ENCODE assay signal across 26 cellular contexts in genomic region chr2:181143790-181144300, GRCh38.
DNase-seq lines count a peak whose midpoint lies in the region; ATAC-seq, FAIRE-seq and TF ChIP-seq lines count a peak whose summit lies in the region.
"Had no signal": no experiment of that assay in that cellular context is flagged by ENCODE, and none has a peak within 500 bp of the region (broad histone marks: within the 10 kb centered on the region; RNA-seq: fewer than 3 reads in every experiment).

No MANE protein-coding gene starts in this region.

- no peaks in the 10 kb centered on the region for H3K27me3 Mint-ChIP-seq in activated CD4-positive, alpha-beta T cell treated with anti-CD3 and anti-CD28 coated beads for 36 hours
- H3K27me3 Mint-ChIP-seq in activated T-helper 17 cell treated with anti-CD3 and anti-CD28 coated beads, Interleukin-2, amount 50 U/mL, for 72 hours = no peaks in the 10 kb centered on the region
- H3K27me3 Mint-ChIP-seq in immature natural killer cell (ENCODE audit: low read depth in 3 of 3) = peaks cover 4 to 22% (median 9%) of the 10 kb centered on the region in 3 donors
- H3K27me3 Mint-ChIP-seq: B cell had no signal

- 76 to 86% methylated on average over 2 of the region's 2 CpGs for WGBS in transverse colon (ENCODE audit: low coverage in 1 of 2), 2 donors

- H3K36me3 Mint-ChIP-seq in activated CD4-positive, alpha-beta T cell treated with anti-CD3 and anti-CD28 coated beads for 36 hours (ENCODE audit: low read depth) = peaks cover 10% of the 10 kb centered on the region
- H3K36me3 Mint-ChIP-seq in activated T-helper 17 cell treated with anti-CD3 and anti-CD28 coated beads, Interleukin-2, amount 50 U/mL, for 72 hours (ENCODE audit: low read depth) = no peaks in the 10 kb centered on the region
- H3K36me3 Mint-ChIP-seq in immature natural killer cell = peaks cover 3 to 12% (median 3%) of the 10 kb centered on the region in 3 donors
- H3K36me3 Mint-ChIP-seq: brain had no signal

- H3K27ac ChIP-seq in transverse colon = peak overlapping the region in 1 of 4 donors; percentile 16
- H3K27ac ChIP-seq: 22Rv1, right atrium auricular region, upper lobe of left lung, WERI-Rb-1 had no signal

- H3K4me3 Mint-ChIP-seq in activated CD4-positive, alpha-beta T cell treated with anti-CD3 and anti-CD28 coated beads for 36 hours = peak overlapping the region; percentile 32
- peak overlapping the region; percentile 47 for H3K4me3 Mint-ChIP-seq in activated T-helper 17 cell treated with anti-CD3 and anti-CD28 coated beads, Interleukin-2, amount 50 U/mL, for 72 hours
- H3K4me3 Mint-ChIP-seq in immature natural killer cell = peak overlapping the region; percentile 42 to 74 (median 57)
- H3K4me3 Mint-ChIP-seq: B cell, brain had no signal

- DNase-seq in activated CD4-positive, alpha-beta T cell treated with anti-CD3 and anti-CD28 coated beads for 36 hours = no peak
- no peak for DNase-seq in activated CD4-positive, alpha-beta T cell treated with anti-CD3 and anti-CD28 coated beads, Interleukin-2, amount 50 U/mL, for 4 hours
- no peak for DNase-seq in GM19239 (ENCODE audit: insufficient read length, low spot score)
- peak; percentile 42 to 60 (median 58) for DNase-seq in immature natural killer cell
- DNase-seq in transverse colon = no peak
- DNase-seq in NK-92 (lab: John Stamatoyannopoulos, UW; ENCODE audit: unreplicated experiment) = no peak
- no peak for DNase-seq in AG08395 (ENCODE audit: low spot score)
- DNase-seq: activated naive CD4-positive, alpha-beta T cell treated with anti-CD3 and anti-CD28 coated beads, Interleukin-2, amount 50 U/mL, for 16 hours; dermis blood vessel endothelial cell; foreskin fibroblast; hippocampal formation; kidney; NCI-H1417 treated with DMSO at 0.1 percent for 48 hours; NCI-H2171 treated with DMSO at 0.1 percent for 48 hours; NCI-H748 treated with DMSO at 0.1 percent for 48 hours; SHP77 treated with DMSO at 0.1 percent for 48 hours; upper lobe of left lung; WERI-Rb-1 had no signal

- peaks cover 2% of the 10 kb centered on the region for H3K9me3 Mint-ChIP-seq in activated CD4-positive, alpha-beta T cell treated with anti-CD3 and anti-CD28 coated beads for 36 hours (ENCODE audit: low read depth)
- H3K9me3 Mint-ChIP-seq in activated T-helper 17 cell treated with anti-CD3 and anti-CD28 coated beads, Interleukin-2, amount 50 U/mL, for 72 hours = peaks cover 7% of the 10 kb centered on the region
- H3K9me3 Mint-ChIP-seq in immature natural killer cell = peaks cover 0 to 2% (median 0%) of the 10 kb centered on the region in 6 donors

- no peaks in the 10 kb centered on the region for H3K4me1 ChIP-seq in transverse colon
- H3K4me1 ChIP-seq: right atrium auricular region, upper lobe of left lung had no signal

- FAIRE-seq in GM19239 (lab: Jason Lieb, UNC) = peak; percentile 28
- FAIRE-seq: G401.6, H54, kidney had no signal

- no peaks in the 10 kb centered on the region for H3K9me3 ChIP-seq in transverse colon
- H3K9me3 ChIP-seq: right atrium auricular region, upper lobe of left lung had no signal

- no peak for TF ChIP-seq CTCF in transverse colon (IDR thresholded peaks at IDR 0.05)

- no peaks in the 10 kb centered on the region for H3K27me3 ChIP-seq in transverse colon
- H3K27me3 ChIP-seq: right atrium auricular region, upper lobe of left lung had no signal

- intact Hi-C loops in activated CD4-positive, alpha-beta T cell treated with anti-CD3 and anti-CD28 coated beads for 36 hours (cut with DNase I, micrococcal nuclease) = loop anchor here in 1 of 2 experiments (2.0 kb wide), 2 partner anchors 15 to 37 kb away; no protein-coding TSS in a partner anchor
- intact Hi-C loops in transverse colon (cut with DNase I; ENCODE audit: low total_unique reads) = no loop called here

- peaks cover 66% of the 10 kb centered on the region for H3K4me1 Mint-ChIP-seq in activated CD4-positive, alpha-beta T cell treated with anti-CD3 and anti-CD28 coated beads for 36 hours
- H3K4me1 Mint-ChIP-seq in activated T-helper 17 cell treated with anti-CD3 and anti-CD28 coated beads, Interleukin-2, amount 50 U/mL, for 72 hours = peaks cover 40% of the 10 kb centered on the region
- peaks cover 78 to 97% of the 10 kb centered on the region in 2 donors for H3K4me1 Mint-ChIP-seq in immature natural killer cell
- H3K4me1 Mint-ChIP-seq: B cell, brain had no signal

- no peak for TF ChIP-seq POLR2A in transverse colon (IDR thresholded peaks at IDR 0.05)

- CTCF ChIA-PET in activated CD4-positive, alpha-beta T cell treated with anti-CD3 and anti-CD28 coated beads for 36 hours (lab: Charles Lee) = interaction anchor here (0.7 to 3.4 kb wide), 7 partner anchors 9 to 166 kb away, joined by 3 to 9 read pairs (median 4); no protein-coding TSS in a partner anchor

- POLR2A ChIA-PET in activated CD4-positive, alpha-beta T cell treated with anti-CD3 and anti-CD28 coated beads for 36 hours (lab: Charles Lee) = no interaction called here

- in situ Hi-C loops in transverse colon (cut with MboI; ENCODE audit: low pct_ligation_motif_present in 1 of 4, low pct_unique_long_range_greater_than_20kb in 1 of 4, low sequenced_read_pairs in 3 of 4) = no loop called here

- peak overlapping the region; percentile 56 for H3K27ac Mint-ChIP-seq in activated CD4-positive, alpha-beta T cell treated with anti-CD3 and anti-CD28 coated beads for 36 hours
- H3K27ac Mint-ChIP-seq in activated T-helper 17 cell treated with anti-CD3 and anti-CD28 coated beads, Interleukin-2, amount 50 U/mL, for 72 hours = peak overlapping the region; percentile 52
- H3K27ac Mint-ChIP-seq in immature natural killer cell = peak overlapping the region; percentile 83 to 95 (median 90)
- H3K27ac Mint-ChIP-seq: B cell, brain had no signal

- TF ChIP-seq EP300 in transverse colon (IDR thresholded peaks at IDR 0.05; ENCODE audit: low read depth) = no peak

- no peaks in the 10 kb centered on the region for H3K36me3 ChIP-seq in transverse colon
- H3K36me3 ChIP-seq: right atrium auricular region, upper lobe of left lung, WERI-Rb-1 had no signal

- no peak overlapping the region for H3K4me3 ChIP-seq in transverse colon
- H3K4me3 ChIP-seq: lung, right atrium auricular region, upper lobe of left lung had no signal

- ATAC-seq in activated CD4-positive, alpha-beta T cell treated with anti-CD3 and anti-CD28 coated beads for 36 hours = no peak
- ATAC-seq in activated T-helper 17 cell treated with anti-CD3 and anti-CD28 coated beads, Interleukin-2, amount 50 U/mL, for 72 hours (replicated peaks) = no peak

Comparison
In these comparisons a context has a peak if more than half of its experiments do, and no peak if none do; other contexts are left out.
1. DNase-seq: peak in immature natural killer cell (3 of 3); none in activated CD4-positive, alpha-beta T cell treated with anti-CD3 and anti-CD28 coated beads for 36 hours (single experiment), activated CD4-positive, alpha-beta T cell treated with anti-CD3 and anti-CD28 coated beads, Interleukin-2, amount 50 U/mL, for 4 hours (0 of 2), GM19239 (single experiment), transverse colon (single experiment), NK-92 (single experiment) and AG08395 (single experiment).
2. Peak in every context shown above with its lines, with median percentiles within 50 percentile points of each other: H3K27ac Mint-ChIP-seq and H3K4me3 Mint-ChIP-seq.